Comparison of ENCODE assay signal across 1 cellular context in genomic region chr13:71056581-71056980, GRCh38.
TF ChIP-seq lines count a peak whose summit lies in the region.

No MANE protein-coding gene starts in this region.

TF ChIP-seq in H1, 55 proteins besides CTCF, POLR2A, EP300 and RAD21:
- TF ChIP-seq CHD1 (IDR thresholded peaks at IDR 0.05; ENCODE audit: low read depth, low read length), result no peak
- TF ChIP-seq CBX5 (IDR thresholded peaks at IDR 0.05; ENCODE audit: low read depth, low read length), result no peak
- no peak for TF ChIP-seq CBX8 (IDR thresholded peaks at IDR 0.05; ENCODE audit: borderline replicate concordance, low read depth, low read length)
- TF ChIP-seq SUZ12 (IDR thresholded peaks at IDR 0.05; ENCODE audit: low read length), result no peak
- no peak for TF ChIP-seq TAF1 (IDR thresholded peaks at IDR 0.05; ENCODE audit: low read depth, low read length)
